In the genomic region with DNA sequence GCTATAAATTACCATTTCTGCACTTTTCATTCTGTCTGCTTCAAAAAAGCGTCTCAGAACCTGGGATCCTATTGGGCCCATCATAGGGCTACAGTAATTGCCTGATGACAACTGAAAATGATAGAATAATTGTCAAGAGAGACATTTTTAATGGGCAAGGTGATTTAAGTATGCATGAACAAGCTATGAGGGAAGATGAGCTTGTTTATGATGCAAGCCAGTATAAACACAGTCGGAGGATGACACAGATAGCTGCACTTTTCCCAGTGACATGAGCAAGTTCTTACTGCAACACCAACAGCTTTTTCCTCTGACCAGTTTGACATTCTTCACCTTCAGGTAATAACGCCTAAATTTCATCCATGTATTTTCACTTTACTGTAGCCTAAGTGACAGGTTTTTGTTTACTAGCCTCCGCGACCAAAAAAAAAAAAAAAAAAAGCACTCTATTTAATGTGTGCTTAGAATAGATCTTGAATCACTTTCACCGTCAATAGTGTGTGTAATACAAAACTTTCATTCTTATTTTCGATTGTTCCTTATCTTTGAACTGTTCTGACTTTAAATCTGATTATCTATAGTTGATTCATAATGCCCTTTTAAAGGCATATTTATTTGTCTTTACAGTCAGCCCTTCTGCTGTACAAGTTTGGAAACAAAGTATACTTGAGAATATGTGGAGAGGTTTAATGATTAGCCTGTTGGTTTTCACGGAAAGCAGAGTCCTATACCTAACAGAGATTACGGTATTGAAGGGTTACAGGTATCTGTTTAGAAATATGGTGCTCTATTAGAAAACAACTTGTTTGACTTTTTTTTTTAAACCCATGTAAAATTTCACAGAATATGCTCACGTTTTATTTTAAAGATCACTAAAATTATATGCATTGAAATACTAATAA, we compare ENCODE assay signal across 1 cellular context.
TF ChIP-seq lines count a peak whose summit lies in the region.

No MANE protein-coding gene starts in this region.

TF ChIP-seq in HEK293, 187 proteins besides CTCF, POLR2A, EP300 and RAD21 (continued from another document):
- TF ChIP-seq PRDM10 (tag by site-specific recombination; IDR thresholded peaks at IDR 0.05) (no peak), ZNF777 (tag by site-specific recombination; IDR thresholded peaks at IDR 0.05; ENCODE audit: borderline replicate concordance) (no peak), HOXC10 (CRISPR knock-in tag; IDR thresholded peaks at IDR 0.05) (no peak), KLF1 (tag by site-specific recombination; IDR thresholded peaks at IDR 0.05) (no peak), ZBTB8A (tag by site-specific recombination; IDR thresholded peaks at IDR 0.05) (peak; percentile 47; the same call in 1 of the 2 replicates), ZNF629 (tag by site-specific recombination; IDR thresholded peaks at IDR 0.05) (peak; percentile 79), PATZ1 (tag by site-specific recombination; IDR thresholded peaks at IDR 0.05) (no peak), ZBTB7A (tag by site-specific recombination; IDR thresholded peaks at IDR 0.05; ENCODE audit: low read depth) (no peak), ZNF561 (tag by site-specific recombination; IDR thresholded peaks at IDR 0.05; ENCODE audit: borderline replicate concordance) (no peak), ZEB2 (tag by site-specific recombination; IDR thresholded peaks at IDR 0.05) (peak; percentile 78), ZNF2 (tag by site-specific recombination; IDR thresholded peaks at IDR 0.05) (no peak; the same call in 1 of the 2 replicates), TSHZ1 (tag by site-specific recombination; IDR thresholded peaks at IDR 0.05; ENCODE audit: borderline replicate concordance) (no peak), KLF16 (tag by site-specific recombination; IDR thresholded peaks at IDR 0.05) (peak; percentile 40; the same call in 1 of the 2 replicates), WT1 (tag by site-specific recombination; IDR thresholded peaks at IDR 0.05) (peak; percentile 7; the same call in 1 of the 2 replicates), ZBTB21 (tag by site-specific recombination; IDR thresholded peaks at IDR 0.05) (peak; percentile 19; the same call in 1 of the 2 replicates), KLF8 (tag by site-specific recombination; IDR thresholded peaks at IDR 0.05) (no peak), ZNF335 (tag by site-specific recombination; conservative IDR thresholded peaks at IDR 0.05) (peak; percentile 75)
- TF ChIP-seq, protein P1, sequence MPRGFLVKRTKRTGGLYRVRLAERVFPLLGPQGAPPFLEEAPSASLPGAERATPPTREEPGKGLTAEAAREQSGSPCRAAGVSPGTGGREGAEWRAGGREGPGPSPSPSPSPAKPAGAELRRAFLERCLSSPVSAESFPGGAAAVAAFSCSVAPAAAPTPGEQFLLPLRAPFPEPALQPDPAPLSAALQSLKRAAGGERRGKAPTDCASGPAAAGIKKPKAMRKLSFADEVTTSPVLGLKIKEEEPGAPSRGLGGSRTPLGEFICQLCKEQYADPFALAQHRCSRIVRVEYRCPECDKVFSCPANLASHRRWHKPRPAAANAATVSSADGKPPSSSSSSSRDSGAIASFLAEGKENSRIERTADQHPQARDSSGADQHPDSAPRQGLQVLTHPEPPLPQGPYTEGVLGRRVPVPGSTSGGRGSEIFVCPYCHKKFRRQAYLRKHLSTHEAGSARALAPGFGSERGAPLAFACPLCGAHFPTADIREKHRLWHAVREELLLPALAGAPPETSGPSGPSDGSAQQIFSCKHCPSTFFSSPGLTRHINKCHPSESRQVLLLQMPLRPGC (tag by site-specific recombination; IDR thresholded peaks at IDR 0.05): no peak
